Comparison of ENCODE assay signal across 8 cellular contexts in the genomic region with DNA sequence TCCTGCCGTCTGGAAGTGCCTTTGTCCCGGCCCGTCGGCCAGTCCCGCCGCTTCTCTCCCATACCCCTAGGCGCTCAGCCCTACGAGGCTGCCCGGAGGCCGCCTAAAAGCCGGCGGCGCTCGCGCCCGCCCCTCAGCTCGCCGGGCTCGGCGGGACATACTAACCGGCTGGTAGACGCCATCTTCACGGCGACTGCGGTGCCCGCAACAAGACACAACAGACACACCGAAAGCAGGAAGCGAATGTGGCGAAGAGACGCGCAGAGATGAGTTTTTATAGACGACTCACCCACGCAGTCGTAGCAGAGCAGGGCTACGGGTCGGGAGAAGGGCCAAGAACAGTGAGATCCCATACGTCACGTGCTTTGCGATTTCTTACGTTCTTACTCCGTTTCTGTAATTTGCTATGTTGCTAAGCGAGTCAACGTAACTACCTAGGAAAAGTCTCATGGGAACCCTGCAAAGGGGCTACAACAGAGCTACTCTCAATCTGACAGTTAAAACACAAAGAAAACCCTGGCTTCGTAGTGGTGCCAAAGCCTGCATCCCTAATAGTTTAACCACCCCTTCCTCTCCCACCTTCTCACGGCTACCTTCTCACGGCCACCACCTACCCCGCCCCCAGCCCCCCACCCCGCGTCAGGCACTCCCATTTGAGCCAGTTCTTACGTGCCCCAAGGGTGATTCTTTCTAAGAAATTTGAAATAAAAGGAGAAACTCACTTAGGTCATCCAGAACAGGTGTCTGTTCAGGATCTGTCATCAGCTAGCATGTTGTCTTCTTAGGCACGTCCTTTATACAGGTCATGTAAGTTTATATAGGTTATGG. TPM values are rescaled to one million over a fixed set of nuclear protein-coding genes. Genes with fewer than 3 reads are reported as not detected.
DNase-seq lines count a peak whose midpoint lies in the region; ATAC-seq, FAIRE-seq and TF ChIP-seq lines count a peak whose summit lies in the region.

A gene with protein sequence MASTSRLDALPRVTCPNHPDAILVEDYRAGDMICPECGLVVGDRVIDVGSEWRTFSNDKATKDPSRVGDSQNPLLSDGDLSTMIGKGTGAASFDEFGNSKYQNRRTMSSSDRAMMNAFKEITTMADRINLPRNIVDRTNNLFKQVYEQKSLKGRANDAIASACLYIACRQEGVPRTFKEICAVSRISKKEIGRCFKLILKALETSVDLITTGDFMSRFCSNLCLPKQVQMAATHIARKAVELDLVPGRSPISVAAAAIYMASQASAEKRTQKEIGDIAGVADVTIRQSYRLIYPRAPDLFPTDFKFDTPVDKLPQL (minus strand): TSS at position 250 of the 828 bp plus-strand sequence. CDS start 68 bp downstream, at position 182.

- H3K4me1 ChIP-seq in esophagus squamous epithelium = peaks cover 16 to 38% (median 21%) of the 10 kb centered on the region in 3 donors

- peak within 1 kb of the TSS; percentile 75 to 100 (median 88) for H3K4me3 ChIP-seq in esophagus squamous epithelium

- TF ChIP-seq POLR2A in esophagus squamous epithelium (IDR thresholded peaks at IDR 0.05) = peak in 2 of 4 donors; percentile 85 to 98

- intact Hi-C loops in esophagus squamous epithelium (cut with DNase I) = no loop called here

- H3K27ac ChIP-seq in KOPT-K1 (ENCODE audit: low read depth, low read length, poor library complexity, severe bottlenecking) (peak within 1 kb of the TSS; percentile 80), esophagus squamous epithelium (peak within 1 kb of the TSS; percentile 94 to 99 (median 96))

- H3K9me3 Mint-ChIP-seq in activated T-cell treated with anti-CD3 and anti-CD28 coated beads, Interleukin-2, amount 50 U/mL, for 72 hours = peaks cover 0 to 2% of the 10 kb centered on the region in 2 donors

- H3K27ac Mint-ChIP-seq in activated T-cell treated with anti-CD3 and anti-CD28 coated beads, Interleukin-2, amount 50 U/mL, for 72 hours = peak within 1 kb of the TSS; percentile 84

- peaks cover 10 to 11% of the 10 kb centered on the region in 2 donors for H3K36me3 Mint-ChIP-seq in activated T-cell treated with anti-CD3 and anti-CD28 coated beads, Interleukin-2, amount 50 U/mL, for 72 hours (ENCODE audit: insufficient read depth in 2 of 2)

- H3K27me3 Mint-ChIP-seq in activated T-cell treated with anti-CD3 and anti-CD28 coated beads, Interleukin-2, amount 50 U/mL, for 72 hours (ENCODE audit: low read depth) = no peaks in the 10 kb centered on the region

- peak within 1 kb of the TSS; percentile 89 to 92 for H3K4me3 Mint-ChIP-seq in activated T-cell treated with anti-CD3 and anti-CD28 coated beads, Interleukin-2, amount 50 U/mL, for 72 hours

- 0% methylated on average over 29 to 30 of the region's 51 CpGs for WGBS in esophagus squamous epithelium, 2 donors

- H3K4me1 Mint-ChIP-seq in activated T-cell treated with anti-CD3 and anti-CD28 coated beads, Interleukin-2, amount 50 U/mL, for 72 hours (ENCODE audit: low read depth) = peaks cover 44% of the 10 kb centered on the region

- peak; percentile 57 for FAIRE-seq in RCC 7860 (lab: Jason Lieb, UNC)

- peak in 2 of 6 experiments; percentile 6 to 14 for TF ChIP-seq CTCF in esophagus squamous epithelium (IDR thresholded peaks at IDR 0.05)

- ATAC-seq in GM21737 (IDR thresholded peaks at IDR 0.05; ENCODE audit: unreplicated experiment) = peak; percentile 92
- peak; percentile 85 to 86 for ATAC-seq in activated T-cell treated with anti-CD3 and anti-CD28 coated beads, Interleukin-2, amount 50 U/mL, for 72 hours (replicated peaks in 1 of 2)

- H3K27me3 ChIP-seq in esophagus squamous epithelium = no peaks in the 10 kb centered on the region

- H3K9me3 ChIP-seq in KOPT-K1 (ENCODE audit: insufficient read depth, low read length, poor library complexity, severe bottlenecking) (no peaks in the 10 kb centered on the region), esophagus squamous epithelium (no peaks in the 10 kb centered on the region)

- H3K36me3 ChIP-seq in KOPT-K1 (ENCODE audit: insufficient read depth, low read length) (peaks cover 17% of the 10 kb centered on the region), esophagus squamous epithelium (peaks cover 0 to 14% (median 6%) of the 10 kb centered on the region in 3 donors)

- DNase-seq in DMS53 treated with DMSO at 0.1 percent for 48 hours (lab: John Stamatoyannopoulos, UW; ENCODE audit: unreplicated experiment) (peak; percentile 96), RCC 7860 (ENCODE audit: low spot score) (peak; percentile 91), esophagus squamous epithelium (lab: John Stamatoyannopoulos, UW) (peak; percentile 80), myocyte (ENCODE audit: low read depth) (peak; percentile 97)
- peak; percentile 94 for DNase-seq in activated T-cell treated with anti-CD3 and anti-CD28 coated beads, Interleukin-2, amount 50 U/mL, for 72 hours
- DNase-seq in stimulated activated CD8-positive, alpha-beta memory T cell treated with anti-CD3 and anti-CD28 coated beads, Interleukin-7, amount 100 ng/mL, for 48 hours (ENCODE audit: extremely low read depth in 1 of 2, low read depth in 1 of 2) = peak; percentile 73 to 93

RNA-seq across cellular contexts. Expression of the gene that starts here (rescaled TPM):
- total RNA-seq in activated T-cell treated with anti-CD3 and anti-CD28 coated beads, Interleukin-2, amount 50 U/mL, for 72 hours = 10 to 100 TPM; 37.2 to 38.7 TPM
- total RNA-seq in esophagus squamous epithelium (10 to 100 TPM; 31.2 to 45.1 (median 32.1) TPM), myocyte (31.3 and 35.0 TPM in 2 replicates)
- 15.7 TPM for polyA plus RNA-seq in myocyte (2012)

Comparison
In these comparisons a context has a peak if more than half of its experiments do, and no peak if none do; other contexts are left out.
1. Peak in every context shown above with its lines: DNase-seq, ATAC-seq, H3K4me3 ChIP-seq and H3K27ac ChIP-seq.